Comparison of ENCODE assay signal across 1 cellular context in genomic region chr5:177147239-177147638, GRCh38.
TF ChIP-seq lines count a peak whose summit lies in the region.

No MANE protein-coding gene starts in this region.

TF ChIP-seq in GM23338, 12 proteins besides CTCF, POLR2A, EP300 and RAD21:
- no peak for TF ChIP-seq ZNF462 (CRISPR knock-in tag; IDR thresholded peaks at IDR 0.05)
- TF ChIP-seq ZNF114 (CRISPR knock-in tag; IDR thresholded peaks at IDR 0.05): no peak
- no peak for TF ChIP-seq ETS1 (IDR thresholded peaks at IDR 0.05)
- no peak for TF ChIP-seq EZH2 (IDR thresholded peaks at IDR 0.05; ENCODE audit: low read depth, unreplicated experiment)
- TF ChIP-seq NANOG (IDR thresholded peaks at IDR 0.05; ENCODE audit: borderline replicate concordance): no peak
TF ChIP-seq in GM23338: peak in this region for 0.
